Comparison of ENCODE assay signal across 1 cellular context in genomic region chr7:150983893-150984368, GRCh38.
A peak's percentile ranks its signal among the peaks of the same experiment; 100 is the strongest.
TF ChIP-seq lines count a peak whose summit lies in the region.

No MANE protein-coding gene starts in this region.

TF ChIP-seq in WTC11, 78 proteins besides CTCF, POLR2A, EP300 and RAD21 (continued from another document):
- TF ChIP-seq ZNF281 (CRISPR knock-in tag; IDR thresholded peaks at IDR 0.05): peak; percentile 48; the same call in 1 of the 2 replicates
- no peak for TF ChIP-seq MXD4 (CRISPR knock-in tag; IDR thresholded peaks at IDR 0.05; ENCODE audit: borderline replicate concordance)
- TF ChIP-seq ELF4 (CRISPR knock-in tag; IDR thresholded peaks at IDR 0.05; ENCODE audit: low read depth): no peak
- TF ChIP-seq E2F4 (CRISPR knock-in tag; IDR thresholded peaks at IDR 0.05; ENCODE audit: borderline replicate concordance, low read depth): peak; percentile 38; the same call in 1 of the 2 replicates
- TF ChIP-seq ZNF232 (CRISPR knock-in tag; IDR thresholded peaks at IDR 0.05): 0 out of 2 replicates have a peak, but pooled peaks have one; percentile 62
TF ChIP-seq in WTC11: peak in this region for 21.
